24 cellular contexts compared by ENCODE assay signal in genomic region chr5:133524597-133524996, GRCh38.
"Had no signal": no experiment of that assay in that cellular context is flagged by ENCODE, and none has a peak within 500 bp of the region (broad histone marks: within the 10 kb centered on the region; RNA-seq: fewer than 3 reads in every experiment).

No MANE protein-coding gene starts in this region.

- H3K4me3 ChIP-seq: PC-9 had no signal

- H3K27ac Mint-ChIP-seq: activated CD8-positive, alpha-beta memory T cell treated with anti-CD3 and anti-CD28 coated beads, Interleukin-2, amount 10 ng/mL, durations not matched to agents 7 days and 5 days; activated naive CD4-positive, alpha-beta T cell treated with anti-CD3 and anti-CD28 coated beads, Interleukin-2, amount 50 U/mL, for 24 hours; activated T-cell treated with anti-CD3 and anti-CD28 coated beads, Interleukin-2, amount 50 U/mL, for 24 hours; activated T-helper 1 cell treated with anti-CD3 and anti-CD28 coated beads, Interleukin-12 subunit alpha, Interleukin-12 subunit beta, Interleukin-2, Interleukin-4 antibody, amounts not matched to agents 30 ng/mL and 10 ng/mL and 1 ng/mL, durations not matched to agents 14 hours and 24 hours and 36 hours; T-helper 1 cell treated with Interleukin-12 subunit alpha and Interleukin-12 subunit beta and Interleukin-4 antibody, amounts not matched to agents 30 μg/mL and 1 μg/mL, for 36 hours had no signal

- FAIRE-seq: bronchial epithelial cell had no signal

- DNase-seq: activated CD4-positive, alpha-beta T cell treated with anti-CD3 and anti-CD28 coated beads for 4 hours; activated CD8-positive, alpha-beta memory T cell treated with anti-CD3 and anti-CD28 coated beads, Interleukin-2, amount 10 ng/mL, durations not matched to agents 7 days and 5 days; activated effector memory CD4-positive, alpha-beta T cell treated with Interleukin-2 at 50 U/mL for 16 hours; activated naive CD4-positive, alpha-beta T cell; activated T-cell treated with anti-CD3 and anti-CD28 coated beads, Interleukin-2, amount 50 U/mL, for 24 hours; aorta; central memory CD4-positive, alpha-beta T cell; IMR-90; Kasumi-1; KBM-7; NCI-H1105 treated with DMSO at 0.1 percent for 48 hours; NCI-H1436 treated with DMSO at 0.1 percent for 48 hours; NCI-H187; NCI-H2081 treated with DMSO at 0.1 percent for 48 hours; NCI-H2171 treated with DMSO at 0.1 percent for 48 hours; NCI-H226; NCI-H510A treated with DMSO at 0.1 percent for 48 hours; NCI-H774; PC-9; SHP77 treated with DMSO at 0.1 percent for 48 hours had no signal

- H3K4me3 Mint-ChIP-seq: activated CD8-positive, alpha-beta memory T cell treated with anti-CD3 and anti-CD28 coated beads, Interleukin-2, amount 10 ng/mL, durations not matched to agents 7 days and 5 days; activated naive CD4-positive, alpha-beta T cell treated with anti-CD3 and anti-CD28 coated beads, Interleukin-2, amount 50 U/mL, for 24 hours; activated T-cell treated with anti-CD3 and anti-CD28 coated beads, Interleukin-2, amount 50 U/mL, for 24 hours; activated T-helper 1 cell treated with anti-CD3 and anti-CD28 coated beads, Interleukin-12 subunit alpha, Interleukin-12 subunit beta, Interleukin-2, Interleukin-4 antibody, amounts not matched to agents 30 ng/mL and 10 ng/mL and 1 ng/mL, durations not matched to agents 14 hours and 24 hours and 36 hours; T-helper 1 cell treated with Interleukin-12 subunit alpha and Interleukin-12 subunit beta and Interleukin-4 antibody, amounts not matched to agents 30 μg/mL and 1 μg/mL, for 36 hours had no signal

- H3K4me1 Mint-ChIP-seq: activated CD8-positive, alpha-beta memory T cell treated with anti-CD3 and anti-CD28 coated beads, Interleukin-2, amount 10 ng/mL, durations not matched to agents 7 days and 5 days; activated naive CD4-positive, alpha-beta T cell treated with anti-CD3 and anti-CD28 coated beads, Interleukin-2, amount 50 U/mL, for 24 hours had no signal

- H3K9me3 Mint-ChIP-seq: activated naive CD4-positive, alpha-beta T cell treated with anti-CD3 and anti-CD28 coated beads, Interleukin-2, amount 50 U/mL, for 24 hours; activated T-cell treated with anti-CD3 and anti-CD28 coated beads, Interleukin-2, amount 50 U/mL, for 24 hours; activated T-helper 1 cell treated with anti-CD3 and anti-CD28 coated beads, Interleukin-12 subunit alpha, Interleukin-12 subunit beta, Interleukin-2, Interleukin-4 antibody, amounts not matched to agents 30 ng/mL and 10 ng/mL and 1 ng/mL, durations not matched to agents 14 hours and 24 hours and 36 hours; T-helper 1 cell treated with Interleukin-12 subunit alpha and Interleukin-12 subunit beta and Interleukin-4 antibody, amounts not matched to agents 30 μg/mL and 1 μg/mL, for 36 hours had no signal

- H3K36me3 Mint-ChIP-seq: activated CD8-positive, alpha-beta memory T cell treated with anti-CD3 and anti-CD28 coated beads, Interleukin-2, amount 10 ng/mL, durations not matched to agents 7 days and 5 days; activated naive CD4-positive, alpha-beta T cell treated with anti-CD3 and anti-CD28 coated beads, Interleukin-2, amount 50 U/mL, for 24 hours had no signal

- H3K27ac ChIP-seq: PC-9 had no signal
